ENCODE assay signal across 8 cellular contexts in the genomic region with DNA sequence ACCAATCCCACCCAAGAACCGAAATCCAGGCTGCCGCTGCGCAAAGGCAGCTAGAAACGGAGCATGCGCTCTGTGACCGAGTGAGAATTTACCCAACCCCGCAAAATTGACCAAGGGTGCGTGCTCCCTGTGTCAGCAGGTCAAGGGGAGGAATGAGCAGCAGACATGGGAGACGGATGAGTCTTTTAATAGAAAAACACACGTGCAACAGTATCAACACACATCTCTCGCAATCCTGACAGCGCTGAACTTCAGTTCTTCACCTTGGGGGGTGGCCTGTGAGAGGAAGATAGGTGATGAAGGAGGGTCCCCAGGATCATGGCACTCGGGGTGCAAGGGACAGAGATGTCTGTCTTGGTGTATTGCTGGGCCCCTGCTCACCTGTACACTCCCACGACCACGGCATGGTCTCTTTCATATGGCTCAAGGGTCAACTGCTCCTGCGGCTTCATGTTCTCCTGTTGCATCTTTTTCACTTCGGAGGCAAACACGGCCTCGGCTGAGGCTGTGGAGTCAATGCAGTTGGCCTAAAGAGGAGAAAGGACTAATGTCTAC. TPM values are rescaled to one million over a fixed set of nuclear protein-coding genes. Genes with fewer than 3 reads are reported as not detected.
DNase-seq lines count a peak whose midpoint lies in the region; ATAC-seq lines count a peak whose summit lies in the region.

No MANE protein-coding gene starts in this region.

- no peak overlapping the region for H3K27ac ChIP-seq in iPS-20b (ENCODE audit: low read length)
- H3K27ac ChIP-seq in stomach smooth muscle (ENCODE audit: low read length): peak overlapping the region; percentile 73

- H3K4me3 Mint-ChIP-seq in T-helper 1 cell treated with Interleukin-12 subunit alpha and Interleukin-12 subunit beta and Interleukin-4 antibody, amounts not matched to agents 30 μg/mL and 1 μg/mL, for 36 hours: peak overlapping the region; percentile 77
- peak overlapping the region; percentile 76 for H3K4me3 Mint-ChIP-seq in activated T-helper 2 cell treated with anti-CD3 and anti-CD28 coated beads, Interferon-gamma antibody, Interleukin-2, Interleukin-4, amounts not matched to agents 10 μg/mL and 5 μg/mL and 100 μg/mL, durations not matched to agents 14 hours and 24 hours and 36 hours (ENCODE audit: low read depth)

- H3K9me3 ChIP-seq in iPS-20b (ENCODE audit: insufficient read depth, low read depth, low read length) (no peaks in the 10 kb centered on the region), stomach smooth muscle (ENCODE audit: control insufficient read depth in 2 of 2, low read length in 2 of 2) (no peaks in the 10 kb centered on the region)

- no peaks in the 10 kb centered on the region for H3K9me3 Mint-ChIP-seq in T-helper 1 cell treated with Interleukin-12 subunit alpha and Interleukin-12 subunit beta and Interleukin-4 antibody, amounts not matched to agents 30 μg/mL and 1 μg/mL, for 36 hours
- no peaks in the 10 kb centered on the region for H3K9me3 Mint-ChIP-seq in activated T-helper 2 cell treated with anti-CD3 and anti-CD28 coated beads, Interferon-gamma antibody, Interleukin-2, Interleukin-4, amounts not matched to agents 10 μg/mL and 5 μg/mL and 100 μg/mL, durations not matched to agents 14 hours and 24 hours and 36 hours

- peak overlapping the region; percentile 81 for H3K27ac Mint-ChIP-seq in T-helper 1 cell treated with Interleukin-12 subunit alpha and Interleukin-12 subunit beta and Interleukin-4 antibody, amounts not matched to agents 30 μg/mL and 1 μg/mL, for 36 hours
- peak overlapping the region; percentile 76 for H3K27ac Mint-ChIP-seq in activated T-helper 2 cell treated with anti-CD3 and anti-CD28 coated beads, Interferon-gamma antibody, Interleukin-2, Interleukin-4, amounts not matched to agents 10 μg/mL and 5 μg/mL and 100 μg/mL, durations not matched to agents 14 hours and 24 hours and 36 hours

- ATAC-seq in HG03342 (IDR thresholded peaks at IDR 0.05; ENCODE audit: unreplicated experiment): no peak

- H3K36me3 ChIP-seq in iPS-20b (ENCODE audit: insufficient read depth, low read depth, low read length) (peaks cover 74% of the 10 kb centered on the region), stomach smooth muscle (ENCODE audit: control insufficient read depth in 2 of 2, insufficient read depth in 2 of 2, low read length in 2 of 2) (peaks cover 44 to 46% of the 10 kb centered on the region in 2 donors)

- H3K4me1 ChIP-seq in iPS-20b (ENCODE audit: insufficient read depth, low read length) (peaks cover 4% of the 10 kb centered on the region), stomach smooth muscle (ENCODE audit: control insufficient read depth, insufficient read depth, low read length) (peaks cover 19% of the 10 kb centered on the region)

- peaks cover 38% of the 10 kb centered on the region for H3K36me3 Mint-ChIP-seq in T-helper 1 cell treated with Interleukin-12 subunit alpha and Interleukin-12 subunit beta and Interleukin-4 antibody, amounts not matched to agents 30 μg/mL and 1 μg/mL, for 36 hours (ENCODE audit: low read depth)
- H3K36me3 Mint-ChIP-seq in activated T-helper 2 cell treated with anti-CD3 and anti-CD28 coated beads, Interferon-gamma antibody, Interleukin-2, Interleukin-4, amounts not matched to agents 10 μg/mL and 5 μg/mL and 100 μg/mL, durations not matched to agents 14 hours and 24 hours and 36 hours (ENCODE audit: low read depth): peaks cover 64% of the 10 kb centered on the region

- H3K4me3 ChIP-seq in iPS-20b (ENCODE audit: low read length): peak overlapping the region; percentile 91; the same call in 1 of the 2 replicates
- peak overlapping the region; percentile 91 to 98 for H3K4me3 ChIP-seq in stomach smooth muscle (ENCODE audit: low read length in 2 of 2)

- H3K9ac ChIP-seq in iPS-20b (ENCODE audit: low read depth, low read length) (no peak overlapping the region), stomach smooth muscle (ENCODE audit: low read length in 2 of 2) (peak overlapping the region; percentile 49 to 62)

- H3K27me3 ChIP-seq in iPS-20b (ENCODE audit: insufficient read depth, low read length) (no peaks in the 10 kb centered on the region), stomach smooth muscle (ENCODE audit: control insufficient read depth in 1 of 2, insufficient read depth in 2 of 2, low read length in 2 of 2) (no peaks in the 10 kb centered on the region)

- H3K4me1 Mint-ChIP-seq in T-helper 1 cell treated with Interleukin-12 subunit alpha and Interleukin-12 subunit beta and Interleukin-4 antibody, amounts not matched to agents 30 μg/mL and 1 μg/mL, for 36 hours (ENCODE audit: low read depth): peaks cover 23% of the 10 kb centered on the region
- peaks cover 21% of the 10 kb centered on the region for H3K4me1 Mint-ChIP-seq in activated T-helper 2 cell treated with anti-CD3 and anti-CD28 coated beads, Interferon-gamma antibody, Interleukin-2, Interleukin-4, amounts not matched to agents 10 μg/mL and 5 μg/mL and 100 μg/mL, durations not matched to agents 14 hours and 24 hours and 36 hours (ENCODE audit: low read depth)

- DNase-seq in T-helper 1 cell (no peak), OCI-M2 (lab: John Stamatoyannopoulos, UW; ENCODE audit: unreplicated experiment) (no peak), CD1c-positive myeloid dendritic cell (ENCODE audit: extremely low spot score) (no peak)
- no peak for DNase-seq in activated T-helper 2 cell treated with anti-CD3 and anti-CD28 coated beads, Interferon-gamma antibody, Interleukin-2, Interleukin-4, amounts not matched to agents 10 μg/mL and 5 μg/mL and 100 μg/mL, durations not matched to agents 14 hours and 24 hours and 36 hours (ENCODE audit: low spot score)

- H3K27me3 Mint-ChIP-seq in T-helper 1 cell treated with Interleukin-12 subunit alpha and Interleukin-12 subunit beta and Interleukin-4 antibody, amounts not matched to agents 30 μg/mL and 1 μg/mL, for 36 hours (ENCODE audit: low read depth): no peaks in the 10 kb centered on the region
- H3K27me3 Mint-ChIP-seq in activated T-helper 2 cell treated with anti-CD3 and anti-CD28 coated beads, Interferon-gamma antibody, Interleukin-2, Interleukin-4, amounts not matched to agents 10 μg/mL and 5 μg/mL and 100 μg/mL, durations not matched to agents 14 hours and 24 hours and 36 hours (ENCODE audit: low read depth): no peaks in the 10 kb centered on the region

- intact Hi-C loops in activated T-helper 2 cell treated with anti-CD3 and anti-CD28 coated beads, Interferon-gamma antibody, Interleukin-2, Interleukin-4, amounts not matched to agents 10 μg/mL and 5 μg/mL and 100 μg/mL, durations not matched to agents 14 hours and 24 hours and 36 hours (cut with micrococcal nuclease): loop anchor here (1.0 to 5.0 kb wide), 2 partner anchors 12 to 138 kb away; a partner anchor contains a TSS

RNA-seq across cellular contexts. Expression of a gene that starts 0.4 kb away (rescaled TPM):
- total RNA-seq in activated T-helper 2 cell treated with anti-CD3 and anti-CD28 coated beads, Interferon-gamma antibody, Interleukin-2, Interleukin-4, amounts not matched to agents 10 μg/mL and 5 μg/mL and 100 μg/mL, durations not matched to agents 14 hours and 24 hours and 36 hours: 6.7 and 7.3 TPM in 2 replicates

RNA-seq across cellular contexts. Expression of a gene that starts 11.8 kb away (rescaled TPM):
- 522 and 547 TPM in 2 replicates for total RNA-seq in activated T-helper 2 cell treated with anti-CD3 and anti-CD28 coated beads, Interferon-gamma antibody, Interleukin-2, Interleukin-4, amounts not matched to agents 10 μg/mL and 5 μg/mL and 100 μg/mL, durations not matched to agents 14 hours and 24 hours and 36 hours

RNA-seq across cellular contexts. Expression of a gene that starts 55.7 kb away (rescaled TPM):
- not detected in 2 replicates for total RNA-seq in activated T-helper 2 cell treated with anti-CD3 and anti-CD28 coated beads, Interferon-gamma antibody, Interleukin-2, Interleukin-4, amounts not matched to agents 10 μg/mL and 5 μg/mL and 100 μg/mL, durations not matched to agents 14 hours and 24 hours and 36 hours
